ENCODE assay signal across 1 cellular context in the genomic region with DNA sequence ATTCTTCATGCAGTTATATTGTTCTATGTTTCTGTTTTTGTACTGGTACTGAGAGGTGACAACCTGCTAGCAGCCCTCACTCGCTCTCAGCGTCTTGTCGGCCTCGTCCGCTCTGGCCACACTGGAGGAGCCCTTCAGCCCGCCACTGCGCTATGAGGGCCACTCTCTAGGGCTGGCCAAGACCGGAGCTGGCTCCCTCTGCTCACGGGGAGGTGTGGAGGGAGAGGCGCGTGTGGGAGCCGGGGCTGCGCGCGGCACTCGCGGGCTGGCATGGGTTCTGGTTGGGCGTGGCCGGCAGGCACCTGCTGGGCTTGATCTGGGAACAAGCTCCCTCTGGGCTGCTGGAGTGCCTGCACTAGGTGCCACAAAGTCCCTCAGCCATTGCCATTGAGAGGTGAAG.
TF ChIP-seq lines count a peak whose summit lies in the region.

No MANE protein-coding gene starts in this region.

TF ChIP-seq in K562, 482 proteins besides CTCF, POLR2A, EP300 and RAD21 (continued from another document):
- TF ChIP-seq, protein P1, sequence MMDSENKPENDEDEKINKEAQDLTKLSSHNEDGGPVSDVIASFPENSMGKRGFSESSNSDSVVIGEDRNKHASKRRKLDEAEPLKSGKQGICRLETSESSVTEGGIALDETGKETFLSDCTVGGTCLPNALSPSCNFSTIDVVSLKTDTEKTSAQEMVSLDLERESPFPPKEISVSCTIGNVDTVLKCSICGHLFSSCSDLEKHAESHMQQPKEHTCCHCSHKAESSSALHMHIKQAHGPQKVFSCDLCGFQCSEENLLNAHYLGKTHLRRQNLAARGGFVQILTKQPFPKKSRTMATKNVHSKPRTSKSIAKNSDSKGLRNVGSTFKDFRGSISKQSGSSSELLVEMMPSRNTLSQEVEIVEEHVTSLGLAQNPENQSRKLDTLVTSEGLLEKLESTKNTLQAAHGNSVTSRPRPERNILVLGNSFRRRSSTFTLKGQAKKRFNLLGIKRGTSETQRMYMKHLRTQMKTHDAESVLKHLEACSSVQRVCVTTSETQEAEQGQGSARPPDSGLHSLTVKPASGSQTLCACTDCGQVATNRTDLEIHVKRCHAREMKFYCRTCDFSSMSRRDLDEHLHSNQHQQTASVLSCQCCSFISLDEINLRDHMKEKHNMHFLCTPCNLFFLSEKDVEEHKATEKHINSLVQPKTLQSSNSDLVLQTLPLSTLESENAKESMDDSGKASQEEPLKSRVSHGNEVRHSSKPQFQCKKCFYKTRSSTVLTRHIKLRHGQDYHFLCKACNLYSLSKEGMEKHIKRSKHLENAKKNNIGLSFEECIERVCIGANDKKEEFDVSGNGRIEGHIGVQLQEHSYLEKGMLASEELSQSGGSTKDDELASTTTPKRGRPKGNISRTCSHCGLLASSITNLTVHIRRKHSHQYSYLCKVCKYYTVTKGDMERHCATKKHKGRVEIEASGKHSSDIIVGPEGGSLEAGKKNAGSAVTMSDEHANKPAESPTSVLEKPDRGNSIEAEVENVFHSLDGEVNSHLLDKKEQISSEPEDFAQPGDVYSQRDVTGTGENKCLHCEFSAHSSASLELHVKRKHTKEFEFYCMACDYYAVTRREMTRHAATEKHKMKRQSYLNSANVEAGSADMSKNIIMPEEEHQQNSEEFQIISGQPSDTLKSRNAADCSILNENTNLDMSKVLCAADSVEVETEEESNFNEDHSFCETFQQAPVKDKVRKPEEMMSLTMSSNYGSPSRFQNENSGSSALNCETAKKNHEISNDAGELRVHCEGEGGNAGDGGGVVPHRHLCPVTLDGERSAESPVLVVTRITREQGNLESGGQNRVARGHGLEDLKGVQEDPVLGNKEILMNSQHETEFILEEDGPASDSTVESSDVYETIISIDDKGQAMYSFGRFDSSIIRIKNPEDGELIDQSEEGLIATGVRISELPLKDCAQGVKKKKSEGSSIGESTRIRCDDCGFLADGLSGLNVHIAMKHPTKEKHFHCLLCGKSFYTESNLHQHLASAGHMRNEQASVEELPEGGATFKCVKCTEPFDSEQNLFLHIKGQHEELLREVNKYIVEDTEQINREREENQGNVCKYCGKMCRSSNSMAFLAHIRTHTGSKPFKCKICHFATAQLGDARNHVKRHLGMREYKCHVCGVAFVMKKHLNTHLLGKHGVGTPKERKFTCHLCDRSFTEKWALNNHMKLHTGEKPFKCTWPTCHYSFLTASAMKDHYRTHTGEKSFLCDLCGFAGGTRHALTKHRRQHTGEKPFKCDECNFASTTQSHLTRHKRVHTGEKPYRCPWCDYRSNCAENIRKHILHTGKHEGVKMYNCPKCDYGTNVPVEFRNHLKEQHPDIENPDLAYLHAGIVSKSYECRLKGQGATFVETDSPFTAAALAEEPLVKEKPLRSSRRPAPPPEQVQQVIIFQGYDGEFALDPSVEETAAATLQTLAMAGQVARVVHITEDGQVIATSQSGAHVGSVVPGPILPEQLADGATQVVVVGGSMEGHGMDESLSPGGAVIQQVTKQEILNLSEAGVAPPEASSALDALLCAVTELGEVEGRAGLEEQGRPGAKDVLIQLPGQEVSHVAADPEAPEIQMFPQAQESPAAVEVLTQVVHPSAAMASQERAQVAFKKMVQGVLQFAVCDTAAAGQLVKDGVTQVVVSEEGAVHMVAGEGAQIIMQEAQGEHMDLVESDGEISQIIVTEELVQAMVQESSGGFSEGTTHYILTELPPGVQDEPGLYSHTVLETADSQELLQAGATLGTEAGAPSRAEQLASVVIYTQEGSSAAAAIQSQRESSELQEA (IDR thresholded peaks at IDR 0.05; ENCODE audit: low read depth), result no peak
- TF ChIP-seq SIRT6 (IDR thresholded peaks at IDR 0.05; ENCODE audit: low read depth, low read length) (no peak), GATAD2B (IDR thresholded peaks at IDR 0.05; ENCODE audit: borderline replicate concordance) (no peak), IFI16 (CRISPR knock-in tag; IDR thresholded peaks at IDR 0.05) (no peak), MAFF (IDR thresholded peaks at IDR 0.05; ENCODE audit: low read length) (no peak), GTF2A2 (tag; IDR thresholded peaks at IDR 0.05) (no peak), RBFOX2 (IDR thresholded peaks at IDR 0.05; ENCODE audit: low read depth, low read length) (no peak), POU5F1 (IDR thresholded peaks at IDR 0.05; ENCODE audit: borderline replicate concordance, low read depth, low read length, partially characterized antibody) (no peak), OTX1 (CRISPR knock-in tag; IDR thresholded peaks at IDR 0.05) (no peak), ZNF695 (CRISPR knock-in tag; IDR thresholded peaks at IDR 0.05) (no peak), NFIC (IDR thresholded peaks at IDR 0.05) (no peak), ZKSCAN8 (CRISPR knock-in tag; IDR thresholded peaks at IDR 0.05) (no peak), HSF4 (CRISPR knock-in tag; IDR thresholded peaks at IDR 0.05; ENCODE audit: borderline replicate concordance) (no peak), TCF3 (CRISPR knock-in tag; IDR thresholded peaks at IDR 0.05) (no peak)
- TF ChIP-seq, protein P2, sequence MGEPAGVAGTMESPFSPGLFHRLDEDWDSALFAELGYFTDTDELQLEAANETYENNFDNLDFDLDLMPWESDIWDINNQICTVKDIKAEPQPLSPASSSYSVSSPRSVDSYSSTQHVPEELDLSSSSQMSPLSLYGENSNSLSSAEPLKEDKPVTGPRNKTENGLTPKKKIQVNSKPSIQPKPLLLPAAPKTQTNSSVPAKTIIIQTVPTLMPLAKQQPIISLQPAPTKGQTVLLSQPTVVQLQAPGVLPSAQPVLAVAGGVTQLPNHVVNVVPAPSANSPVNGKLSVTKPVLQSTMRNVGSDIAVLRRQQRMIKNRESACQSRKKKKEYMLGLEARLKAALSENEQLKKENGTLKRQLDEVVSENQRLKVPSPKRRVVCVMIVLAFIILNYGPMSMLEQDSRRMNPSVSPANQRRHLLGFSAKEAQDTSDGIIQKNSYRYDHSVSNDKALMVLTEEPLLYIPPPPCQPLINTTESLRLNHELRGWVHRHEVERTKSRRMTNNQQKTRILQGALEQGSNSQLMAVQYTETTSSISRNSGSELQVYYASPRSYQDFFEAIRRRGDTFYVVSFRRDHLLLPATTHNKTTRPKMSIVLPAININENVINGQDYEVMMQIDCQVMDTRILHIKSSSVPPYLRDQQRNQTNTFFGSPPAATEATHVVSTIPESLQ (CRISPR knock-in tag; IDR thresholded peaks at IDR 0.05), result no peak
- TF ChIP-seq, protein P3, sequence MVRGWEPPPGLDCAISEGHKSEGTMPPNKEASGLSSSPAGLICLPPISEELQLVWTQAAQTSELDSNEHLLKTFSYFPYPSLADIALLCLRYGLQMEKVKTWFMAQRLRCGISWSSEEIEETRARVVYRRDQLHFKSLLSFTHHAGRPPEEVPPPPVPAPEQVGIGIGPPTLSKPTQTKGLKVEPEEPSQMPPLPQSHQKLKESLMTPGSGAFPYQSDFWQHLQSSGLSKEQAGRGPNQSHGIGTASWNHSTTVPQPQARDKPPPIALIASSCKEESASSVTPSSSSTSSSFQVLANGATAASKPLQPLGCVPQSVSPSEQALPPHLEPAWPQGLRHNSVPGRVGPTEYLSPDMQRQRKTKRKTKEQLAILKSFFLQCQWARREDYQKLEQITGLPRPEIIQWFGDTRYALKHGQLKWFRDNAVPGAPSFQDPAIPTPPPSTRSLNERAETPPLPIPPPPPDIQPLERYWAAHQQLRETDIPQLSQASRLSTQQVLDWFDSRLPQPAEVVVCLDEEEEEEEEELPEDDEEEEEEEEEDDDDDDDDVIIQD (CRISPR knock-in tag; IDR thresholded peaks at IDR 0.05), result no peak
- TF ChIP-seq, protein P4, sequence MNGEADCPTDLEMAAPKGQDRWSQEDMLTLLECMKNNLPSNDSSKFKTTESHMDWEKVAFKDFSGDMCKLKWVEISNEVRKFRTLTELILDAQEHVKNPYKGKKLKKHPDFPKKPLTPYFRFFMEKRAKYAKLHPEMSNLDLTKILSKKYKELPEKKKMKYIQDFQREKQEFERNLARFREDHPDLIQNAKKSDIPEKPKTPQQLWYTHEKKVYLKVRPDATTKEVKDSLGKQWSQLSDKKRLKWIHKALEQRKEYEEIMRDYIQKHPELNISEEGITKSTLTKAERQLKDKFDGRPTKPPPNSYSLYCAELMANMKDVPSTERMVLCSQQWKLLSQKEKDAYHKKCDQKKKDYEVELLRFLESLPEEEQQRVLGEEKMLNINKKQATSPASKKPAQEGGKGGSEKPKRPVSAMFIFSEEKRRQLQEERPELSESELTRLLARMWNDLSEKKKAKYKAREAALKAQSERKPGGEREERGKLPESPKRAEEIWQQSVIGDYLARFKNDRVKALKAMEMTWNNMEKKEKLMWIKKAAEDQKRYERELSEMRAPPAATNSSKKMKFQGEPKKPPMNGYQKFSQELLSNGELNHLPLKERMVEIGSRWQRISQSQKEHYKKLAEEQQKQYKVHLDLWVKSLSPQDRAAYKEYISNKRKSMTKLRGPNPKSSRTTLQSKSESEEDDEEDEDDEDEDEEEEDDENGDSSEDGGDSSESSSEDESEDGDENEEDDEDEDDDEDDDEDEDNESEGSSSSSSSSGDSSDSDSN (IDR thresholded peaks at IDR 0.05; ENCODE audit: borderline replicate concordance in 1 of 2, low read depth in 2 of 2, low read length in 2 of 2), result no peak
TF ChIP-seq in K562: peak in this region for 0.
